34 cellular contexts compared by ENCODE assay signal in genomic region chr3:11989383-11990050, GRCh38. TPM values are rescaled to one million over a fixed set of nuclear protein-coding genes. Genes with fewer than 3 reads are reported as not detected.
DNase-seq lines count a peak whose midpoint lies in the region; ATAC-seq, FAIRE-seq and TF ChIP-seq lines count a peak whose summit lies in the region.
"Had no signal": no experiment of that assay in that cellular context is flagged by ENCODE, and none has a peak within 500 bp of the region (broad histone marks: within the 10 kb centered on the region; RNA-seq: fewer than 3 reads in every experiment).

No MANE protein-coding gene starts in this region.

- ATAC-seq in HepG2 (no peak), right lobe of liver (no peak), K562 (peak; percentile 91), HG02938 (IDR thresholded peaks at IDR 0.05; ENCODE audit: unreplicated experiment) (no peak), gastrocnemius medialis (no peak)
- ATAC-seq: activated CD8-positive, alpha-beta memory T cell treated with anti-CD3 and anti-CD28 coated beads, Interleukin-2, amount 10 ng/mL, durations not matched to agents 7 days and 5 days; activated T-cell treated with anti-CD3 and anti-CD28 coated beads, Interleukin-2, amount 50 U/mL, for 4 hours; left cardiac atrium; natural killer cell; T-cell had no signal

- TF ChIP-seq POLR2A in HepG2 (IDR thresholded peaks at IDR 0.05; ENCODE audit: insufficient read depth in 1 of 2, low read depth in 2 of 2, low read length in 2 of 2) (no peak), right lobe of liver (IDR thresholded peaks at IDR 0.05) (no peak), NB4 (IDR thresholded peaks at IDR 0.05; ENCODE audit: extremely low read depth, insufficient read length) (no peak), K562 (conservative IDR thresholded peaks at IDR 0.05) (no peak), gastrocnemius medialis (IDR thresholded peaks at IDR 0.05) (no peak)

- no peak overlapping the region for H3K4me2 ChIP-seq in HepG2 (ENCODE audit: low read depth, low read length)
- no peak overlapping the region for H3K4me2 ChIP-seq in K562 (ENCODE audit: insufficient read depth, low read length)

- H3K36me3 ChIP-seq in HepG2 (replicated peaks in 1 of 2; ENCODE audit: control insufficient read depth in 1 of 2, insufficient read depth in 2 of 2, low read length in 2 of 2): no peaks in the 10 kb centered on the region
- H3K36me3 ChIP-seq in right lobe of liver: no peaks in the 10 kb centered on the region
- no peaks in the 10 kb centered on the region for H3K36me3 ChIP-seq in K562 (ENCODE audit: control insufficient read depth, insufficient read depth, low read length)
- no peaks in the 10 kb centered on the region for H3K36me3 ChIP-seq in gastrocnemius medialis
- H3K36me3 ChIP-seq: ascending aorta, cardiac muscle cell, colonic mucosa, MG63, SJCRH30 had no signal

- H3K4me3 ChIP-seq in HepG2 (replicated peaks in 1 of 3; ENCODE audit: insufficient read depth in 1 of 3, low read depth in 2 of 3, low read length in 3 of 3) (no peak overlapping the region), right lobe of liver (no peak overlapping the region), NB4 (ENCODE audit: low read depth, low read length) (no peak overlapping the region), K562 (no peak overlapping the region), gastrocnemius medialis (no peak overlapping the region)
- H3K4me3 ChIP-seq: ascending aorta, cardiac muscle cell, colonic mucosa, MG63, SJCRH30 had no signal

- H3K27ac ChIP-seq in HepG2 (ENCODE audit: extremely low read length, insufficient read depth, low read length): no peak overlapping the region
- no peak overlapping the region for H3K27ac ChIP-seq in right lobe of liver
- no peak overlapping the region for H3K27ac ChIP-seq in K562 (ENCODE audit: extremely low read depth, low read depth, low read length)
- no peak overlapping the region for H3K27ac ChIP-seq in gastrocnemius medialis
- H3K27ac ChIP-seq: ascending aorta, cardiac muscle cell, colonic mucosa, SJCRH30 had no signal

- TF ChIP-seq EP300 in HepG2 (IDR thresholded peaks at IDR 0.05; ENCODE audit: low read depth in 2 of 2, low read length in 2 of 2) (no peak), HepG2 (CRISPR knock-in tag; IDR thresholded peaks at IDR 0.05; ENCODE audit: borderline replicate concordance) (no peak), K562 (IDR thresholded peaks at IDR 0.05; ENCODE audit: low read length) (no peak)

- TF ChIP-seq CTCF in HepG2 (CRISPR knock-in tag; IDR thresholded peaks at IDR 0.05) (no peak), right lobe of liver (IDR thresholded peaks at IDR 0.05) (no peak), NB4 (IDR thresholded peaks at IDR 0.05; ENCODE audit: low read depth, low read length) (no peak), K562 (IDR thresholded peaks at IDR 0.05 in 2 of 3, conservative IDR thresholded peaks at IDR 0.05 in 1 of 3; ENCODE audit: insufficient read depth in 2 of 3, low read depth in 1 of 3, low read length in 3 of 3) (no peak), gastrocnemius medialis (IDR thresholded peaks at IDR 0.05 in 4 of 5, conservative IDR thresholded peaks at IDR 0.05 in 1 of 5) (no peak)

- H2AFZ ChIP-seq in HepG2 (ENCODE audit: low read length): no peak overlapping the region
- peak overlapping the region; percentile 46 for H2AFZ ChIP-seq in K562 (ENCODE audit: low read depth, low read length)

- H3K27me3 ChIP-seq in HepG2 (ENCODE audit: control insufficient read depth in 1 of 2, insufficient read depth in 2 of 2, low read length in 2 of 2) (peaks cover 0 to 6% of the 10 kb centered on the region in 2 experiments; a peak in 1 of 5 replicates), right lobe of liver (no peaks in the 10 kb centered on the region), K562 (ENCODE audit: control insufficient read depth in 2 of 2, insufficient read depth in 2 of 2, low read length in 2 of 2) (no peaks in the 10 kb centered on the region; a peak in 2 of 5 replicates), gastrocnemius medialis (peaks cover 0 to 8% (median 0%) of the 10 kb centered on the region in 3 donors)
- H3K27me3 ChIP-seq: ascending aorta, cardiac muscle cell, colonic mucosa, MG63, SJCRH30 had no signal

- intact Hi-C loops in HepG2 (cut with micrococcal nuclease; ENCODE audit: unreplicated experiment) (no loop called here), right lobe of liver (cut with DNase I) (no loop called here), K562 (cut with micrococcal nuclease) (no loop called here), gastrocnemius medialis (cut with DNase I; ENCODE audit: low total_unique reads) (no loop called here)

- H3K9me3 ChIP-seq in HepG2 (ENCODE audit: low read length) (no peaks in the 10 kb centered on the region), right lobe of liver (peaks cover 0 to 3% (median 0%) of the 10 kb centered on the region in 4 donors), K562 (replicated peaks; ENCODE audit: control insufficient read depth, insufficient read depth, low read depth, low read length) (no peaks in the 10 kb centered on the region), gastrocnemius medialis (no peaks in the 10 kb centered on the region)
- H3K9me3 ChIP-seq: ascending aorta, colonic mucosa, MG63, SJCRH30 had no signal

- H3K79me2 ChIP-seq in HepG2 (ENCODE audit: insufficient read depth, low read length) (no peaks in the 10 kb centered on the region), K562 (ENCODE audit: control insufficient read depth, insufficient read depth, low read length) (no peaks in the 10 kb centered on the region)

- H3K9ac ChIP-seq in HepG2 (ENCODE audit: insufficient read depth, low read depth, low read length) (no peak overlapping the region), K562 (ENCODE audit: insufficient read depth in 1 of 2, low read depth in 2 of 2, low read length in 2 of 2) (no peak overlapping the region)

- H4K20me1 ChIP-seq in HepG2 (ENCODE audit: insufficient read depth, low read length): 0 out of 2 replicates have a peak, but pooled peaks cover 3% of the 10 kb centered on the region
- no peaks in the 10 kb centered on the region for H4K20me1 ChIP-seq in K562 (replicated peaks; ENCODE audit: control insufficient read depth, insufficient read depth, low read length)

- CTCF ChIA-PET in HepG2 (lab: Yijun Ruan, JAX; ENCODE audit: low intra/inter-chr PET ratio, low total read pairs) (no interaction called here), K562 (lab: Yijun Ruan, JAX; ENCODE audit: low intra/inter-chr PET ratio) (no interaction called here)

- H3K9me1 ChIP-seq in K562 (ENCODE audit: control insufficient read depth, insufficient read depth, low read length): no peaks in the 10 kb centered on the region

- no peak for DNase-seq in HepG2 (ENCODE audit: low spot score)
- DNase-seq in right lobe of liver: no peak
- peak; percentile 6 for DNase-seq in NB4 (ENCODE audit: low read depth)
- DNase-seq in K562 (ENCODE audit: extremely low read depth in 1 of 4, low spot score in 3 of 4): peak; percentile 30 to 62 (median 51)
- no peak for DNase-seq in effector CD4-positive, alpha-beta T cell
- DNase-seq in gastrocnemius medialis: no peak
- no peak for DNase-seq in stimulated activated naive CD4-positive, alpha-beta T cell (lab: John Stamatoyannopoulos, UW)
- DNase-seq: activated CD4-positive, alpha-beta T cell treated with anti-CD3 and anti-CD28 coated beads, Interleukin-2, amount 50 U/mL, for 1 hour; activated CD4-positive, CD25-positive, alpha-beta regulatory T cell; activated CD8-positive, alpha-beta memory T cell treated with anti-CD3 and anti-CD28 coated beads, Interleukin-2, amount 10 ng/mL, durations not matched to agents 7 days and 5 days; activated gamma-delta T cell treated with Interleukin-2 at 50 U/mL for 16 hours; activated T-cell treated with anti-CD3 and anti-CD28 coated beads, Interleukin-2, amount 50 U/mL, for 4 hours; AML-193; CD4-positive, alpha-beta T cell; colonic mucosa; DMS79 treated with DMSO at 0.1 percent for 48 hours; effector CD8-positive, alpha-beta T cell; hypothalamus; immature natural killer cell; IMR-90; left cardiac atrium; MG63; natural killer cell; NCI-H2029; NCI-H526 treated with DMSO at 0.1 percent for 48 hours; stimulated activated CD4-positive, alpha-beta T cell treated with anti-CD3 and anti-CD28 coated beads, Interleukin-15, amount 100 ng/mL, for 24 hours; stimulated activated CD4-positive, alpha-beta T cell treated with anti-CD3 and anti-CD28 coated beads, Interleukin-4, amount 100 ng/mL, for 4 hours; T-cell had no signal

- no peak for TF ChIP-seq RAD21 in HepG2 (CRISPR knock-in tag; IDR thresholded peaks at IDR 0.05)
- TF ChIP-seq RAD21 in K562 (CRISPR knock-in tag; conservative IDR thresholded peaks at IDR 0.05 in 1 of 2, IDR thresholded peaks at IDR 0.05 in 1 of 2): no peak

- peaks cover 7% of the 10 kb centered on the region; the same call in 1 of the 2 replicates for H3K4me1 ChIP-seq in HepG2 (ENCODE audit: insufficient read depth, low read length)
- H3K4me1 ChIP-seq in right lobe of liver: no peaks in the 10 kb centered on the region
- H3K4me1 ChIP-seq in K562 (replicated peaks in 1 of 2; ENCODE audit: control insufficient read depth in 2 of 2, insufficient read depth in 2 of 2, low read length in 2 of 2): no peaks in the 10 kb centered on the region
- no peaks in the 10 kb centered on the region for H3K4me1 ChIP-seq in gastrocnemius medialis
- H3K4me1 ChIP-seq: ascending aorta, colonic mucosa had no signal

- no peak for FAIRE-seq in HepG2 (lab: Jason Lieb, UNC)
- FAIRE-seq in K562 (lab: Jason Lieb, UNC): peak; percentile 84
- FAIRE-seq: A204.1, H54 had no signal

- in situ Hi-C loops in HepG2 (cut with HindIII; ENCODE audit: extremely low pct_ligation_motif_present, low pct_unique_long_range_greater_than_20kb): no loop called here
- in situ Hi-C loops in K562 (cut with MboI): loop anchor here (25.0 kb wide), 1 partner anchor 748 kb away; no protein-coding TSS in a partner anchor
- in situ Hi-C loops in gastrocnemius medialis (cut with MboI; ENCODE audit: low sequenced_read_pairs in 4 of 4): no loop called here

- POLR2A ChIA-PET in HepG2 (lab: Yijun Ruan, JAX) (no interaction called here), K562 (lab: Yijun Ruan, JAX) (interaction anchor here (0.6 to 1.7 kb wide), 4 partner anchors 9 to 34 kb away, joined by 3 to 5 read pairs (median 3); no protein-coding TSS in a partner anchor)

- no TSS peak for BruUV-seq in HepG2 (replicated peaks; lab: Mats Ljungman, UMichigan)
- BruUV-seq in K562 (replicated peaks; lab: Mats Ljungman, UMichigan): no TSS peak

- WGBS in HepG2 (ENCODE audit: low lambda C conversion rate): 33% methylated on average over 11 of the region's 11 CpGs
- 67% methylated on average over 11 of the region's 11 CpGs for WGBS in right lobe of liver (ENCODE audit: insufficient coverage, low coverage, low lambda C conversion rate, missing lambda C conversion rate)
- WGBS in K562 (ENCODE audit: insufficient coverage, low coverage, missing lambda C conversion rate): 2% methylated on average over 11 of the region's 11 CpGs

RNA-seq across cellular contexts. Expression of gene SYN2, which starts 14.7 kb away (rescaled TPM):
- not detected in 2 replicates for total RNA-seq in HepG2 (2016; rRNA removed; fragmentation: Illumina TruSeq; extraction: Trizol)
- total RNA-seq in HepG2 (2016; cell fraction: cytosol; rRNA removed; fragmentation: Illumina TruSeq; extraction: Trizol; ENCODE audit: low read depth): not detected in 2 replicates
- not detected in 2 replicates for total RNA-seq in HepG2 (2016; cell fraction: insoluble cytoplasmic fraction; rRNA removed; fragmentation: Illumina TruSeq; extraction: Trizol)
- total RNA-seq in HepG2 (2016; cell fraction: membrane; rRNA removed; fragmentation: Illumina TruSeq; extraction: Trizol): not detected in 2 replicates
- total RNA-seq in HepG2 (2016; cell fraction: nucleus; rRNA removed; fragmentation: Illumina TruSeq; extraction: Trizol): not detected in 2 replicates
- 0.03 TPM in 1 of 2 replicates, not detected in the other for polyA plus RNA-seq in HepG2 (2011; rRNA removed)
- not detected in 2 replicates for polyA plus RNA-seq in HepG2 (2011; cell fraction: cytosol; rRNA removed)
- not detected in 2 replicates for polyA plus RNA-seq in HepG2 (2011; cell fraction: nucleus; rRNA removed)
- not detected in 2 replicates for polyA plus RNA-seq in HepG2 (2012)
- not detected in 2 replicates for polyA plus RNA-seq in HepG2 (2016; cell fraction: cytosol; fragmentation: Illumina TruSeq; extraction: Trizol; ENCODE audit: low read depth)
- polyA plus RNA-seq in HepG2 (2016; cell fraction: insoluble cytoplasmic fraction; fragmentation: Illumina TruSeq; extraction: Trizol; ENCODE audit: low read depth): not detected in 2 replicates
- polyA plus RNA-seq in HepG2 (2016; cell fraction: membrane; fragmentation: Illumina TruSeq; extraction: Trizol; ENCODE audit: low read depth): not detected in 2 replicates
- polyA plus RNA-seq in HepG2 (2016; cell fraction: nucleus; fragmentation: Illumina TruSeq; extraction: Trizol; ENCODE audit: insufficient read depth, low read depth): not detected in 2 replicates
- polyA minus RNA-seq in HepG2 (2011; rRNA and poly(A)+ RNA removed; ENCODE audit: low replicate concordance): 0.26 TPM in 1 of 2 replicates, not detected in the other
- not detected in 2 replicates for polyA minus RNA-seq in HepG2 (2011; cell fraction: cytosol; rRNA and poly(A)+ RNA removed)
- polyA minus RNA-seq in HepG2 (2011; cell fraction: nucleus; rRNA and poly(A)+ RNA removed): not detected in 2 replicates
- not detected for total RNA-seq in right lobe of liver
- 0.16 TPM in 1 of 2 replicates, not detected in the other for total RNA-seq in K562 (2011; cell fraction: chromatin; rRNA removed; ENCODE audit: low replicate concordance)
- total RNA-seq in K562 (2011; cell fraction: nucleolus; rRNA removed): not detected in 2 replicates
- not detected in 2 replicates for total RNA-seq in K562 (2011; cell fraction: nucleoplasm; rRNA removed)
- 0.05 TPM in 1 of 2 replicates, not detected in the other for total RNA-seq in K562 (2014; rRNA removed)
- not detected in 2 replicates for total RNA-seq in K562 (2014; rRNA removed; fragmentation: Illumina TruSeq; extraction: Trizol)
- total RNA-seq in K562 (2015; rRNA removed; fragmentation: Illumina TruSeq; extraction: Trizol): not detected in 2 replicates
- 0.09 and 0.42 TPM in 2 replicates for total RNA-seq in K562 (2021)
- not detected in 2 replicates for polyA plus RNA-seq in K562 (2011; rRNA removed)
- not detected in 2 replicates for polyA plus RNA-seq in K562 (2011; cell fraction: cytosol; rRNA removed)
- 0.17 TPM in 1 of 2 replicates, not detected in the other for polyA plus RNA-seq in K562 (2011; cell fraction: nucleus; rRNA removed)
- polyA plus RNA-seq in K562 (2012): 0.07 and 0.15 TPM in 2 replicates
- polyA plus RNA-seq in K562 (2014; fragmentation: Illumina TruSeq; extraction: Trizol): 0.07 TPM in 1 of 2 replicates, not detected in the other
- under 1 TPM; 0.03 to 0.06 TPM for polyA plus RNA-seq in K562 (2014; fragmentation: Nextera tagmentation; extraction: Ambion mirVana)
- polyA plus RNA-seq in K562 (2014; rRNA removed): 0.09 and 0.11 TPM in 2 replicates
- polyA minus RNA-seq in K562 (2011; rRNA and poly(A)+ RNA removed): not detected in 2 replicates
- not detected in 2 replicates for polyA minus RNA-seq in K562 (2011; cell fraction: cytosol; rRNA and poly(A)+ RNA removed)
- polyA minus RNA-seq in K562 (2011; cell fraction: nucleus; rRNA and poly(A)+ RNA removed): not detected in 2 replicates
- total RNA-seq in gastrocnemius medialis: 1 to 10 TPM; 1.4 to 4.1 (median 2.3) TPM
- total RNA-seq: CD4-positive, alpha-beta T cell; SJCRH30 had no signal
- polyA plus RNA-seq: immature natural killer cell had no signal

Comparison
In these comparisons a context has a peak if more than half of its experiments do, and no peak if none do; other contexts are left out.
1. DNase-seq: peak in NB4 (single experiment) and K562 (4 of 4); none in HepG2 (single experiment), right lobe of liver (0 of 3), effector CD4-positive, alpha-beta T cell (single experiment), gastrocnemius medialis (0 of 2) and stimulated activated naive CD4-positive, alpha-beta T cell (0 of 6).
2. Of the 241 proteins assayed by ChIP-seq in both HepG2 and K562: peak only in HepG2: none; only in K562: MAFG, NFE2 and NFE2L1; in both: NFYB; in neither: 236; mixed calls (peak in some experiments, not most) for 1.